Comparison of ENCODE assay signal across 2 cellular contexts in genomic region chr10:131975796-131976195, GRCh38.
TF ChIP-seq lines count a peak whose summit lies in the region.

No MANE protein-coding gene starts in this region.

TF ChIP-seq in WTC11, 78 proteins besides CTCF, POLR2A, EP300 and RAD21 (continued from another document):
- TF ChIP-seq ZNF425 (CRISPR knock-in tag; conservative IDR thresholded peaks at IDR 0.05) (no peak), E2F1 (CRISPR knock-in tag; IDR thresholded peaks at IDR 0.05) (no peak), ELF4 (CRISPR knock-in tag; IDR thresholded peaks at IDR 0.05; ENCODE audit: low read depth) (no peak), FOXP1 (CRISPR knock-in tag; IDR thresholded peaks at IDR 0.05; ENCODE audit: borderline replicate concordance) (no peak), NFATC4 (CRISPR knock-in tag; IDR thresholded peaks at IDR 0.05) (no peak), MXD4 (CRISPR knock-in tag; IDR thresholded peaks at IDR 0.05; ENCODE audit: borderline replicate concordance) (no peak), NFYB (CRISPR knock-in tag; conservative IDR thresholded peaks at IDR 0.05; ENCODE audit: low read depth) (no peak), ATF6 (CRISPR knock-in tag; IDR thresholded peaks at IDR 0.05) (no peak), SOX15 (CRISPR knock-in tag; IDR thresholded peaks at IDR 0.05) (no peak)
- TF ChIP-seq, protein P1, sequence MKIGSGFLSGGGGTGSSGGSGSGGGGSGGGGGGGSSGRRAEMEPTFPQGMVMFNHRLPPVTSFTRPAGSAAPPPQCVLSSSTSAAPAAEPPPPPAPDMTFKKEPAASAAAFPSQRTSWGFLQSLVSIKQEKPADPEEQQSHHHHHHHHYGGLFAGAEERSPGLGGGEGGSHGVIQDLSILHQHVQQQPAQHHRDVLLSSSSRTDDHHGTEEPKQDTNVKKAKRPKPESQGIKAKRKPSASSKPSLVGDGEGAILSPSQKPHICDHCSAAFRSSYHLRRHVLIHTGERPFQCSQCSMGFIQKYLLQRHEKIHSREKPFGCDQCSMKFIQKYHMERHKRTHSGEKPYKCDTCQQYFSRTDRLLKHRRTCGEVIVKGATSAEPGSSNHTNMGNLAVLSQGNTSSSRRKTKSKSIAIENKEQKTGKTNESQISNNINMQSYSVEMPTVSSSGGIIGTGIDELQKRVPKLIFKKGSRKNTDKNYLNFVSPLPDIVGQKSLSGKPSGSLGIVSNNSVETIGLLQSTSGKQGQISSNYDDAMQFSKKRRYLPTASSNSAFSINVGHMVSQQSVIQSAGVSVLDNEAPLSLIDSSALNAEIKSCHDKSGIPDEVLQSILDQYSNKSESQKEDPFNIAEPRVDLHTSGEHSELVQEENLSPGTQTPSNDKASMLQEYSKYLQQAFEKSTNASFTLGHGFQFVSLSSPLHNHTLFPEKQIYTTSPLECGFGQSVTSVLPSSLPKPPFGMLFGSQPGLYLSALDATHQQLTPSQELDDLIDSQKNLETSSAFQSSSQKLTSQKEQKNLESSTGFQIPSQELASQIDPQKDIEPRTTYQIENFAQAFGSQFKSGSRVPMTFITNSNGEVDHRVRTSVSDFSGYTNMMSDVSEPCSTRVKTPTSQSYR (CRISPR knock-in tag; IDR thresholded peaks at IDR 0.05), result no peak
- TF ChIP-seq, protein P2, sequence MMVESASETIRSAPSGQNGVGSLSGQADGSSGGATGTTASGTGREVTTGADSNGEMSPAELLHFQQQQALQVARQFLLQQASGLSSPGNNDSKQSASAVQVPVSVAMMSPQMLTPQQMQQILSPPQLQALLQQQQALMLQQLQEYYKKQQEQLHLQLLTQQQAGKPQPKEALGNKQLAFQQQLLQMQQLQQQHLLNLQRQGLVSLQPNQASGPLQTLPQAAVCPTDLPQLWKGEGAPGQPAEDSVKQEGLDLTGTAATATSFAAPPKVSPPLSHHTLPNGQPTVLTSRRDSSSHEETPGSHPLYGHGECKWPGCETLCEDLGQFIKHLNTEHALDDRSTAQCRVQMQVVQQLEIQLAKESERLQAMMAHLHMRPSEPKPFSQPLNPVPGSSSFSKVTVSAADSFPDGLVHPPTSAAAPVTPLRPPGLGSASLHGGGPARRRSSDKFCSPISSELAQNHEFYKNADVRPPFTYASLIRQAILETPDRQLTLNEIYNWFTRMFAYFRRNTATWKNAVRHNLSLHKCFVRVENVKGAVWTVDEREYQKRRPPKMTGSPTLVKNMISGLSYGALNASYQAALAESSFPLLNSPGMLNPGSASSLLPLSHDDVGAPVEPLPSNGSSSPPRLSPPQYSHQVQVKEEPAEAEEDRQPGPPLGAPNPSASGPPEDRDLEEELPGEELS (CRISPR knock-in tag; IDR thresholded peaks at IDR 0.05), result no peak

TF ChIP-seq in neural cell, 6 proteins besides CTCF, POLR2A, EP300 and RAD21 (continued from another document):
- TF ChIP-seq REST (IDR thresholded peaks at IDR 0.05; ENCODE audit: borderline replicate concordance), result no peak
